In genomic region chr7:37201003-37201875, GRCh38 we compare ENCODE assay signal across 8 cellular contexts.
DNase-seq lines count a peak whose midpoint lies in the region; ATAC-seq and TF ChIP-seq lines count a peak whose summit lies in the region.

No MANE protein-coding gene starts in this region.

- H3K36me3 Mint-ChIP-seq in endothelial cell (ENCODE audit: low read depth, unreplicated experiment): peaks cover 47% of the 10 kb centered on the region

- peak overlapping the region; percentile 27 for H3K4me3 Mint-ChIP-seq in endothelial cell (ENCODE audit: unreplicated experiment)

- H4K5ac ChIP-seq in mesendoderm (ENCODE audit: low read length): no peak overlapping the region

- peak; percentile 63 for ATAC-seq in HG03342 (IDR thresholded peaks at IDR 0.05; ENCODE audit: unreplicated experiment)
- ATAC-seq in HG03025 (IDR thresholded peaks at IDR 0.05; ENCODE audit: low FRiP score, unreplicated experiment): no peak

- peaks cover 3% of the 10 kb centered on the region for H3K27me3 Mint-ChIP-seq in endothelial cell (ENCODE audit: unreplicated experiment)

- H3K4me1 ChIP-seq in mesendoderm (ENCODE audit: control insufficient read depth, low read depth, low read length): no peaks in the 10 kb centered on the region

- no peak overlapping the region for H3K4ac ChIP-seq in mesendoderm (ENCODE audit: low read depth, low read length)

- no peak overlapping the region for H3K9ac ChIP-seq in mesendoderm (ENCODE audit: low read length)

- peak; percentile 67 for TF ChIP-seq CTCF in endothelial cell (IDR thresholded peaks at IDR 0.05; ENCODE audit: unreplicated experiment)

- no peak overlapping the region for H3K18ac ChIP-seq in mesendoderm (ENCODE audit: low read length)

- H3K79me2 ChIP-seq in mesendoderm (ENCODE audit: control insufficient read depth, insufficient read depth, low read length): no peaks in the 10 kb centered on the region

- no peak overlapping the region for H3K23ac ChIP-seq in mesendoderm (ENCODE audit: low read length)

- H3K27ac Mint-ChIP-seq in endothelial cell (ENCODE audit: unreplicated experiment): no peak overlapping the region

- H3K9me3 Mint-ChIP-seq in endothelial cell (ENCODE audit: unreplicated experiment): no peaks in the 10 kb centered on the region

- H3K56ac ChIP-seq in mesendoderm (ENCODE audit: low read length): no peak overlapping the region

- H2AK5ac ChIP-seq in mesendoderm (ENCODE audit: low read length): no peak overlapping the region

- H2BK120ac ChIP-seq in mesendoderm (ENCODE audit: low read depth, low read length): no peak overlapping the region

- H3K79me1 ChIP-seq in mesendoderm (ENCODE audit: low read length): no peaks in the 10 kb centered on the region

- no peak overlapping the region for H4K8ac ChIP-seq in mesendoderm (ENCODE audit: low read depth, low read length)

- no peak overlapping the region for H2BK5ac ChIP-seq in mesendoderm (ENCODE audit: low read length)

- no peak overlapping the region for H3K4me3 ChIP-seq in mesendoderm (ENCODE audit: low read length)

- H3K36me3 ChIP-seq in mesendoderm (ENCODE audit: control insufficient read depth, insufficient read depth, low read length): no peaks in the 10 kb centered on the region

- no peak overlapping the region for H3K27ac ChIP-seq in mesendoderm (ENCODE audit: low read depth, low read length)

- no peak overlapping the region for H3K4me2 ChIP-seq in mesendoderm (ENCODE audit: low read length)

- no peak overlapping the region for H2BK15ac ChIP-seq in mesendoderm (replicated peaks; ENCODE audit: low read depth)

- peaks cover 4% of the 10 kb centered on the region for H3K4me1 Mint-ChIP-seq in endothelial cell (ENCODE audit: unreplicated experiment)

- H3K27me3 ChIP-seq in mesendoderm (ENCODE audit: insufficient read depth, low read length, poor library complexity): no peaks in the 10 kb centered on the region

- DNase-seq in GM04503 (ENCODE audit: low read depth) (peak; percentile 17), NCI-H748 (lab: John Stamatoyannopoulos, UW; ENCODE audit: unreplicated experiment) (peak; percentile 72), endothelial cell (ENCODE audit: low spot score) (peak; percentile 81), mesendoderm (peak; percentile 84)
- DNase-seq in activated CD8-positive, alpha-beta memory T cell treated with anti-CD3 and anti-CD28 coated beads for 24 hours: peak; percentile 72
- DNase-seq in stimulated activated CD8-positive, alpha-beta memory T cell treated with anti-CD3 and anti-CD28 coated beads, Interleukin-2, amount 100 ng/mL, for 48 hours (ENCODE audit: low read depth in 2 of 2): peak; percentile 22 to 37

- no CpG with 5 or more reads among the region's 6 CpGs for WGBS in mesendoderm (ENCODE audit: extremely low coverage, insufficient coverage, low lambda C conversion rate)

Comparison
In these comparisons a context has a peak if more than half of its experiments do, and no peak if none do; other contexts are left out.
1. DNase-seq: peak in every context shown above with its lines; median percentile 84 in mesendoderm; 81 in endothelial cell; 72 in NCI-H748; 72 in activated CD8-positive, alpha-beta memory T cell treated with anti-CD3 and anti-CD28 coated beads for 24 hours; 30 in stimulated activated CD8-positive, alpha-beta memory T cell treated with anti-CD3 and anti-CD28 coated beads, Interleukin-2, amount 100 ng/mL, for 48 hours; 17 in GM04503.